9 cellular contexts compared by ENCODE assay signal in genomic region chr13:74129500-74130144, GRCh38. TPM values are rescaled to one million over a fixed set of nuclear protein-coding genes. Genes with fewer than 3 reads are reported as not detected.
DNase-seq lines count a peak whose midpoint lies in the region; ATAC-seq and TF ChIP-seq lines count a peak whose summit lies in the region.
"Had no signal": no experiment of that assay in that cellular context is flagged by ENCODE, and none has a peak within 500 bp of the region (broad histone marks: within the 10 kb centered on the region; RNA-seq: fewer than 3 reads in every experiment).

No MANE protein-coding gene starts in this region.

- H3K27ac Mint-ChIP-seq in activated CD8-positive, alpha-beta memory T cell treated with anti-CD3 and anti-CD28 coated beads, Interleukin-2, amount 10 ng/mL, durations not matched to agents 7 days and 5 days: peak overlapping the region; percentile 91

- peak overlapping the region; percentile 55 for H3K4me3 Mint-ChIP-seq in activated CD8-positive, alpha-beta memory T cell treated with anti-CD3 and anti-CD28 coated beads, Interleukin-2, amount 10 ng/mL, durations not matched to agents 7 days and 5 days

- intact Hi-C loops in esophagus muscularis mucosa (cut with DNase I): loop anchor here (5.0 to 10.0 kb wide), 2 partner anchors 185 to 292 kb away; no protein-coding TSS in a partner anchor

- no peak for TF ChIP-seq POLR2A in esophagus muscularis mucosa (IDR thresholded peaks at IDR 0.05; ENCODE audit: low read depth)

- H3K36me3 Mint-ChIP-seq in activated CD8-positive, alpha-beta memory T cell treated with anti-CD3 and anti-CD28 coated beads, Interleukin-2, amount 10 ng/mL, durations not matched to agents 7 days and 5 days: peaks cover 4% of the 10 kb centered on the region

- DNase-seq in activated CD8-positive, alpha-beta memory T cell treated with anti-CD3 and anti-CD28 coated beads, Interleukin-2, amount 10 ng/mL, durations not matched to agents 7 days and 5 days: peak; percentile 73
- no peak for DNase-seq in activated CD8-positive, alpha-beta memory T cell treated with anti-CD3 and anti-CD28 coated beads, Interleukin-2, amount 50 U/mL, for 48 hours
- DNase-seq in T-helper 22 cell (ENCODE audit: low read depth) (peak; percentile 14), esophagus muscularis mucosa (ENCODE audit: extremely low spot score) (peak; percentile 57), NAMALWA (ENCODE audit: low spot score) (no peak)
- DNase-seq in stimulated activated naive CD4-positive, alpha-beta T cell treated with Interleukin-2 at 50 U/mL for 16 hours (lab: John Stamatoyannopoulos, UW): peak; percentile 10
- DNase-seq in stimulated activated CD4-positive, alpha-beta T cell treated with anti-CD3 and anti-CD28 coated beads, Interleukin-2, amount 100 ng/mL, for 24 hours: no peak
- DNase-seq: islet precursor cell had no signal

- ATAC-seq in activated CD8-positive, alpha-beta memory T cell treated with anti-CD3 and anti-CD28 coated beads, Interleukin-2, amount 10 ng/mL, durations not matched to agents 7 days and 5 days: no peak
- ATAC-seq in HG03432 (IDR thresholded peaks at IDR 0.05; ENCODE audit: unreplicated experiment): no peak

- H3K36me3 ChIP-seq in esophagus muscularis mucosa: no peaks in the 10 kb centered on the region

- H3K9me3 Mint-ChIP-seq in activated CD8-positive, alpha-beta memory T cell treated with anti-CD3 and anti-CD28 coated beads, Interleukin-2, amount 10 ng/mL, durations not matched to agents 7 days and 5 days (ENCODE audit: low read depth): no peaks in the 10 kb centered on the region

- no peak for TF ChIP-seq EP300 in esophagus muscularis mucosa (IDR thresholded peaks at IDR 0.05)

- no peaks in the 10 kb centered on the region for H3K27me3 Mint-ChIP-seq in activated CD8-positive, alpha-beta memory T cell treated with anti-CD3 and anti-CD28 coated beads, Interleukin-2, amount 10 ng/mL, durations not matched to agents 7 days and 5 days

- peaks cover 33 to 60% (median 46%) of the 10 kb centered on the region in 4 donors for H3K4me1 ChIP-seq in esophagus muscularis mucosa

- no peaks in the 10 kb centered on the region for H3K9me3 ChIP-seq in esophagus muscularis mucosa

- 66% methylated on average over 4 of the region's 4 CpGs for WGBS in esophagus muscularis mucosa

- H3K27ac ChIP-seq in esophagus muscularis mucosa (replicated peaks in 1 of 4): peak overlapping the region in 2 of 4 donors; percentile 12 to 14

- no peaks in the 10 kb centered on the region for H3K27me3 ChIP-seq in esophagus muscularis mucosa

- no peak overlapping the region for H3K4me3 ChIP-seq in esophagus muscularis mucosa

- H3K4me1 Mint-ChIP-seq in activated CD8-positive, alpha-beta memory T cell treated with anti-CD3 and anti-CD28 coated beads, Interleukin-2, amount 10 ng/mL, durations not matched to agents 7 days and 5 days: peaks cover 51% of the 10 kb centered on the region

- TF ChIP-seq CTCF in esophagus muscularis mucosa (IDR thresholded peaks at IDR 0.05): no peak

- CTCF ChIA-PET in activated CD8-positive, alpha-beta memory T cell treated with anti-CD3 and anti-CD28 coated beads, Interleukin-2, amount 10 ng/mL, durations not matched to agents 7 days and 5 days (lab: Charles Lee): interaction anchor here (1.2 to 1.6 kb wide), 2 partner anchors 67 to 157 kb away, joined by 4 to 6 read pairs; no protein-coding TSS in a partner anchor

RNA-seq across cellular contexts. Expression of gene KLF12, which starts 4.6 kb away (rescaled TPM):
- total RNA-seq in activated CD8-positive, alpha-beta memory T cell treated with anti-CD3 and anti-CD28 coated beads, Interleukin-2, amount 10 ng/mL, durations not matched to agents 7 days and 5 days: 10 to 100 TPM; 15.6 to 28.1 TPM
- 10 to 100 TPM; 13.8 to 20.7 (median 17.0) TPM for total RNA-seq in esophagus muscularis mucosa

Comparison
In these comparisons a context has a peak if more than half of its experiments do, and no peak if none do; other contexts are left out.
1. DNase-seq: peak in activated CD8-positive, alpha-beta memory T cell treated with anti-CD3 and anti-CD28 coated beads, Interleukin-2, amount 10 ng/mL, durations not matched to agents 7 days and 5 days (single experiment), T-helper 22 cell (single experiment), esophagus muscularis mucosa (single experiment) and stimulated activated naive CD4-positive, alpha-beta T cell treated with Interleukin-2 at 50 U/mL for 16 hours (single experiment); none in activated CD8-positive, alpha-beta memory T cell treated with anti-CD3 and anti-CD28 coated beads, Interleukin-2, amount 50 U/mL, for 48 hours (single experiment), NAMALWA (single experiment) and stimulated activated CD4-positive, alpha-beta T cell treated with anti-CD3 and anti-CD28 coated beads, Interleukin-2, amount 100 ng/mL, for 24 hours (0 of 2).